ENCODE assay signal across 9 cellular contexts in the genomic region with DNA sequence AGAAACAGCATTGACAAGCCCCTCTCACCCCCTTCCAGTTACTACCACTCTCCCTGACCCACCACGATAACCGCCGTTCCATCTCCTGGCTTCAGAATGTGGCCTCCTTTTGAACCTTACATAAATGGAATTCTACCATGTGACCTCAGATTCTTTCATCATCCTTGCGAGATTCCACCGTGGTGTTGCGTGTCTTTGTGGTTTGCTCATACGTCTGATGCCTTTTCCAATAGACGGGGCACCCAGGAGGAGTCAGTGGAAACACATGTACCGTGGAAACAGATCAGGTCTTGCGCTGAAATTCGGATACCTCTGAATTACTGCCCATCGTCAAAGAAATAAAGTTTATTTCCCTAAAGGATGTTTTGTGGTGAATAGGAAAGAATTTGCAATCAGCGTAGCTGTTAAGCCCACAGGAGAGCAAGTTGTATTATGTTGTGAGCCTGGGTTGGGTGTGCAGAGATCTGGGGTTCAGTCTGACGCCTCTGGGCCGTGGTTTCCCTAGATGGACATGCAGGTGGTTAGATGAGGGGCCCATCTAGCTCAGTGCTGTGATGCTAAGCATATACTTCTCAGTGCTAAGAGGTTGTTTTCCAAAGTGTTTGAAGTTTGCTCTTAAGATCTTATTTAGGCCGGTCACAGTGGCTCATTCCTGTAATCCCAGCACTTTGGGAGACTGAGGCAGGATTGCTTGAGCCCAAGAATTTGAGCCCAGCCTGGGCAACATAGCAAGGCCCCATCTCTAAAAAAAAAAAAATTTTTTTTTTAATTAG. TPM values are rescaled to one million over a fixed set of nuclear protein-coding genes. Genes with fewer than 3 reads are reported as not detected.
DNase-seq lines count a peak whose midpoint lies in the region; ATAC-seq and TF ChIP-seq lines count a peak whose summit lies in the region.
"Had no signal": no experiment of that assay in that cellular context is flagged by ENCODE, and none has a peak within 500 bp of the region (broad histone marks: within the 10 kb centered on the region; RNA-seq: fewer than 3 reads in every experiment).

No MANE protein-coding gene starts in this region.

- peaks cover 61 to 72% (median 67%) of the 10 kb centered on the region in 3 donors for H3K4me1 ChIP-seq in skeletal muscle tissue (ENCODE audit: control insufficient read depth in 3 of 3, insufficient read depth in 3 of 3, low read length in 3 of 3)

- peak overlapping the region; percentile 94 for H3K27ac ChIP-seq in SK-N-MC
- peak overlapping the region; percentile 99 for H3K27ac ChIP-seq in skeletal muscle tissue (ENCODE audit: low read depth, low read length)

- H3K9ac ChIP-seq in SK-N-MC (ENCODE audit: insufficient read length) (peak overlapping the region; percentile 40), skeletal muscle tissue (ENCODE audit: low read depth in 1 of 3, low read length in 3 of 3) (peak overlapping the region; percentile 43 to 95 (median 45))

- peak overlapping the region; percentile 24 for H3K4me3 ChIP-seq in SK-N-MC
- no peak overlapping the region for H3K4me3 ChIP-seq in foreskin fibroblast (ENCODE audit: low read depth in 1 of 2, low read length in 2 of 2)
- H3K4me3 ChIP-seq in skeletal muscle tissue (ENCODE audit: low read length in 3 of 3), result no peak overlapping the region

- TF ChIP-seq CTCF in foreskin fibroblast (IDR thresholded peaks at IDR 0.05; ENCODE audit: low read depth, low read length), result no peak

- peak; percentile 46 for DNase-seq in GM04504 (ENCODE audit: low read depth)
- peak; percentile 66 for DNase-seq in SK-N-MC (ENCODE audit: low read depth, low spot score)
- peak; percentile 65 to 87 for DNase-seq in foreskin fibroblast
- DNase-seq in NCI-H146 treated with DMSO at 0.1 percent for 48 hours (lab: John Stamatoyannopoulos, UW; ENCODE audit: unreplicated experiment), result no peak
- DNase-seq in NCI-H1048 (lab: John Stamatoyannopoulos, UW), result no peak
- no peak for DNase-seq in DMS79 (lab: John Stamatoyannopoulos, UW)
- DNase-seq: dermis blood vessel endothelial cell had no signal

- no peaks in the 10 kb centered on the region for H3K27me3 ChIP-seq in skeletal muscle tissue (ENCODE audit: control insufficient read depth in 3 of 3, insufficient read depth in 3 of 3, low read length in 3 of 3)

- ATAC-seq in GM21825 (IDR thresholded peaks at IDR 0.05; ENCODE audit: unreplicated experiment), result no peak

- H3K9me3 ChIP-seq in SK-N-MC (ENCODE audit: low read depth, low read length), result no peaks in the 10 kb centered on the region
- H3K9me3 ChIP-seq in skeletal muscle tissue (ENCODE audit: control insufficient read depth in 3 of 3, low read length in 3 of 3), result no peaks in the 10 kb centered on the region

- H3K36me3 ChIP-seq in SK-N-MC (ENCODE audit: insufficient read depth, low read length) (no peaks in the 10 kb centered on the region), skeletal muscle tissue (ENCODE audit: control insufficient read depth in 3 of 3, insufficient read depth in 3 of 3, low read length in 3 of 3) (no peaks in the 10 kb centered on the region)

RNA-seq across cellular contexts. Expression of gene GTF2IRD1, which starts 29.1 kb away (rescaled TPM):
- 16.2 TPM for total RNA-seq in skeletal muscle tissue

Comparison
In these comparisons a context has a peak if more than half of its experiments do, and no peak if none do; other contexts are left out.
1. DNase-seq: peak in GM04504 (single experiment), SK-N-MC (single experiment) and foreskin fibroblast (2 of 2); none in NCI-H146 treated with DMSO at 0.1 percent for 48 hours (single experiment), NCI-H1048 (single experiment) and DMS79 (single experiment).